Comparison of ENCODE assay signal across 9 cellular contexts in the genomic region with DNA sequence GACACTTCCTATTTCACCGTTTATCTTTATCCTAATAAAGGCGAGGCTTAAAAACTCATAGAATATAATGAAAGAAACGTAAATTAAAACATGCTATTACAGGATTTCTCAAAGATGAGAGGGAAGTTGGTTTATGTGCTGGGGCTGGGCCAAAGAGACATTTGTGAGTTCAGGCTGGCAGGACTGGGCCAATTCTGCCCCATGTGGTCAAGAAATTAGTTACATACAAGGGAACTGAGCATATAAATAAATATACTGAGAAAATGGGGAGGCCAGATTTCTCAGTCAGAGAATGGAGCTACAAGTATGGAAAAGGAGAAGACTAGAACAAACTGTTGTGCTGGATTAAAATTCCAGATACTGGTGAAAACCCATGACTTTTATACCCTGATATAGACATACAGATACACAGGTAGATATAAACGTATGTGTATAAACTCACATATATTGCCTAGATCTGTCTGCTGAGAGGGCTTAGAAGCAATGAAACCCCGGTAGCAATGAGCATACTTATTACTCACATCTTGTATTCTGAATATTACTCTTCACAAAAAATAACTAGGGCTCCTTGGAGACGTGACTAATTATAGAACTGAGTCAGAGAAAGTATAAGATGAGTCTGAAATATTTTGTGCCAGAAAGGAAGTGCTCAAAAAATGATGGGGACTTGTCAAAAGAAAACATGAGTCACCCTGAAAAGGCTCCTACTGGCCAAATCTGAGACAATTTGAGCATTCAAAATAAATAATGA.
DNase-seq lines count a peak whose midpoint lies in the region; ATAC-seq, FAIRE-seq and TF ChIP-seq lines count a peak whose summit lies in the region.
"Had no signal": no experiment of that assay in that cellular context is flagged by ENCODE, and none has a peak within 500 bp of the region (broad histone marks: within the 10 kb centered on the region; RNA-seq: fewer than 3 reads in every experiment).

No MANE protein-coding gene starts in this region.

- no peak overlapping the region for H2BK12ac ChIP-seq in neuronal stem cell (ENCODE audit: low read length)

- no peak overlapping the region for H3K4ac ChIP-seq in neuronal stem cell (ENCODE audit: low read length)

- H2BK5ac ChIP-seq in neuronal stem cell (ENCODE audit: low read length), result no peak overlapping the region

- peak; percentile 77 for FAIRE-seq in GM18507 (lab: Jason Lieb, UNC)
- FAIRE-seq: K562 had no signal

- H3K9ac ChIP-seq in neuronal stem cell (ENCODE audit: low read depth, low read length, poor library complexity), result no peak overlapping the region

- H3K27me3 ChIP-seq in AG04450 (ENCODE audit: control insufficient read depth, insufficient read depth, low read length) (no peaks in the 10 kb centered on the region), tibial artery (no peaks in the 10 kb centered on the region), neuronal stem cell (ENCODE audit: control insufficient read depth in 3 of 3, insufficient read depth in 3 of 3, low read depth in 1 of 3, low read length in 3 of 3) (no peaks in the 10 kb centered on the region)

- H3K14ac ChIP-seq in neuronal stem cell (ENCODE audit: low read length), result no peak overlapping the region

- WGBS in neuronal stem cell (ENCODE audit: extremely low coverage in 2 of 2, insufficient read length in 2 of 2, insufficient replicate concordance in 1 of 2), 2 donors, result no CpG with 5 or more reads among the region's 6 CpGs

- intact Hi-C loops in tibial artery (cut with DNase I; ENCODE audit: low total_unique reads), result no loop called here

- DNase-seq in AG04450 (ENCODE audit: low read depth, low spot score), result no peak
- peak; percentile 11 for DNase-seq in GM18507 (ENCODE audit: extremely low spot score, insufficient read length, low read depth)
- peak; percentile 82 for DNase-seq in NCI-H460 (ENCODE audit: extremely low read depth, low read depth)
- DNase-seq in epithelial cell of proximal tubule (ENCODE audit: low read depth), result no peak
- no peak for DNase-seq in tibial artery
- no peak for DNase-seq in neuronal stem cell (ENCODE audit: low spot score)
- no peak for DNase-seq in SIG-M5 (lab: John Stamatoyannopoulos, UW)

- peaks cover 0 to 13% (median 6%) of the 10 kb centered on the region in 4 donors for H3K4me1 ChIP-seq in tibial artery
- no peaks in the 10 kb centered on the region for H3K4me1 ChIP-seq in neuronal stem cell (ENCODE audit: control insufficient read depth in 2 of 2, insufficient read depth in 1 of 2, low read depth in 1 of 2, low read length in 2 of 2)

- no peak overlapping the region for H2AFZ ChIP-seq in neuronal stem cell (ENCODE audit: low read length)

- peak; percentile 49 for TF ChIP-seq CTCF in AG04450 (IDR thresholded peaks at IDR 0.05; ENCODE audit: low read depth, low read length)
- peak; percentile 39 for TF ChIP-seq CTCF in epithelial cell of proximal tubule (conservative IDR thresholded peaks at IDR 0.05; ENCODE audit: low read depth, low read length)
- TF ChIP-seq CTCF in tibial artery (IDR thresholded peaks at IDR 0.05), result no peak

- H4K8ac ChIP-seq in neuronal stem cell (ENCODE audit: low read depth, low read length), result no peak overlapping the region

- POLR2A ChIA-PET in AG04450 (lab: Yijun Ruan, JAX), result no interaction called here

- peaks cover 17 to 18% (median 18%) of the 10 kb centered on the region in 3 donors for H3K36me3 ChIP-seq in tibial artery
- H3K36me3 ChIP-seq in neuronal stem cell (replicated peaks in 1 of 2; ENCODE audit: control insufficient read depth in 2 of 2, insufficient read depth in 2 of 2, low read length in 2 of 2), result peaks cover 0 to 2% of the 10 kb centered on the region in 2 donors

- no peaks in the 10 kb centered on the region for H3K79me1 ChIP-seq in neuronal stem cell (ENCODE audit: low read depth, low read length)

- no peak overlapping the region for H3K27ac ChIP-seq in AG04450 (ENCODE audit: low read depth, low read length)
- peak overlapping the region; percentile 10 to 44 for H3K27ac ChIP-seq in tibial artery
- H3K27ac ChIP-seq in neuronal stem cell (replicated peaks; ENCODE audit: low read length), result no peak overlapping the region

- H2AK5ac ChIP-seq in neuronal stem cell (ENCODE audit: low read depth, low read length), result no peak overlapping the region

- H2BK120ac ChIP-seq in neuronal stem cell (ENCODE audit: low read depth, low read length), result no peak overlapping the region

- no peak overlapping the region for H2BK15ac ChIP-seq in neuronal stem cell (ENCODE audit: low read length)

- H3K4me3 ChIP-seq in AG04450 (ENCODE audit: low read depth, low read length) (no peak overlapping the region), epithelial cell of proximal tubule (ENCODE audit: low read depth, low read length) (no peak overlapping the region), tibial artery (no peak overlapping the region), neuronal stem cell (ENCODE audit: low read length in 2 of 2) (no peak overlapping the region)
- H3K4me3 ChIP-seq: K562 had no signal

- H4K91ac ChIP-seq in neuronal stem cell (ENCODE audit: low read depth, low read length, poor library complexity), result no peak overlapping the region

- no peak overlapping the region for H3K23ac ChIP-seq in neuronal stem cell (ENCODE audit: low read depth, low read length, poor library complexity)

- H3K9me3 ChIP-seq in AG04450 (ENCODE audit: control insufficient read depth, insufficient read depth, low read length) (peaks cover 8% of the 10 kb centered on the region), tibial artery (peaks cover 0 to 18% (median 7%) of the 10 kb centered on the region in 3 donors), neuronal stem cell (replicated peaks in 1 of 2; ENCODE audit: control insufficient read depth in 2 of 2, insufficient read depth in 1 of 2, low read depth in 1 of 2, low read length in 2 of 2) (peaks cover 4 to 36% of the 10 kb centered on the region in 2 donors)

- CTCF ChIA-PET in AG04450 (lab: Charles Lee), result interaction anchor here (0.6 to 1.5 kb wide), 8 partner anchors 9 to 805 kb away, joined by 3 to 6 read pairs (median 3); no protein-coding TSS in a partner anchor

- H3K18ac ChIP-seq in neuronal stem cell (ENCODE audit: low read length), result no peak overlapping the region

- H3K4me2 ChIP-seq in neuronal stem cell (ENCODE audit: insufficient read depth, low read length, poor library complexity, severe bottlenecking), result no peak overlapping the region

- peak; percentile 93 for ATAC-seq in HG02852 (IDR thresholded peaks at IDR 0.05; ENCODE audit: unreplicated experiment)
- ATAC-seq: K562 had no signal

Comparison
In these comparisons a context has a peak if more than half of its experiments do, and no peak if none do; other contexts are left out.
1. DNase-seq: peak in GM18507 (single experiment) and NCI-H460 (single experiment); none in AG04450 (single experiment), epithelial cell of proximal tubule (single experiment), tibial artery (0 of 2), neuronal stem cell (single experiment) and SIG-M5 (single experiment).
2. H3K27ac ChIP-seq: peak in tibial artery (2 of 2); none in AG04450 (single experiment) and neuronal stem cell (single experiment).
3. CTCF ChIP-seq: peak in AG04450 (single experiment) and epithelial cell of proximal tubule (single experiment); none in tibial artery (0 of 2).